8 cellular contexts compared by ENCODE assay signal in genomic region chr17:5078106-5079028, GRCh38. TPM values are rescaled to one million over a fixed set of nuclear protein-coding genes. Genes with fewer than 3 reads are reported as not detected.
DNase-seq lines count a peak whose midpoint lies in the region; ATAC-seq and TF ChIP-seq lines count a peak whose summit lies in the region.

TSS of gene ZFP3 (plus strand) at chr17:5078467. CDS start at chr17:5091505, 13,038 bp downstream.

- no peak within 1 kb of the TSS for H4K91ac ChIP-seq in neuronal stem cell (ENCODE audit: low read depth, low read length, poor library complexity)

- peak within 1 kb of the TSS; percentile 31 for H3K4me2 ChIP-seq in neuronal stem cell (ENCODE audit: insufficient read depth, low read length, poor library complexity, severe bottlenecking)

- H3K79me2 ChIP-seq in ACC112 (ENCODE audit: control insufficient read depth, insufficient read depth, low read length, unreplicated experiment): peaks cover 10% of the 10 kb centered on the region

- ATAC-seq in GM18873 (IDR thresholded peaks at IDR 0.05; ENCODE audit: low FRiP score, unreplicated experiment) (peak; percentile 72), HG03196 (IDR thresholded peaks at IDR 0.05; ENCODE audit: unreplicated experiment) (peak; percentile 80)
- ATAC-seq in stimulated activated naive CD8-positive, alpha-beta T cell treated with anti-CD3 and anti-CD28 coated beads, Interleukin-15, amount 100 ng/mL, for 72 hours: peak; percentile 94

- H3K27ac ChIP-seq in ACC112 (ENCODE audit: low read depth, low read length) (peak within 1 kb of the TSS; percentile 29; the same call in 1 of the 2 replicates), neuronal stem cell (replicated peaks; ENCODE audit: low read length) (no peak within 1 kb of the TSS)

- H2BK15ac ChIP-seq in neuronal stem cell (ENCODE audit: low read length): peak within 1 kb of the TSS; percentile 30

- peaks cover 8 to 9% of the 10 kb centered on the region in 2 donors for H3K9me3 Mint-ChIP-seq in stimulated activated naive CD8-positive, alpha-beta T cell treated with anti-CD3 and anti-CD28 coated beads, Interleukin-15, amount 100 ng/mL, for 72 hours

- H2AFZ ChIP-seq in ACC112 (ENCODE audit: low read length, unreplicated experiment) (peak within 1 kb of the TSS; percentile 92), neuronal stem cell (ENCODE audit: low read length) (no peak within 1 kb of the TSS)

- DNase-seq in NOMO-1 (lab: John Stamatoyannopoulos, UW; ENCODE audit: unreplicated experiment in 2 of 2): peak; percentile 74 to 75
- DNase-seq in activated T-helper 1 cell treated with Interleukin-2 at 50 U/mL for 16 hours (ENCODE audit: low read depth): peak; percentile 58
- DNase-seq in fibroblast of mammary gland (ENCODE audit: low read depth): peak; percentile 80
- no peak for DNase-seq in neuronal stem cell (ENCODE audit: low spot score)
- peak; percentile 81 to 90 for DNase-seq in stimulated activated naive CD8-positive, alpha-beta T cell treated with anti-CD3 and anti-CD28 coated beads, Interleukin-15, amount 100 ng/mL, for 72 hours

- H3K27ac Mint-ChIP-seq in stimulated activated naive CD8-positive, alpha-beta T cell treated with anti-CD3 and anti-CD28 coated beads, Interleukin-15, amount 100 ng/mL, for 72 hours: peak within 1 kb of the TSS; percentile 97

- H3K4me1 Mint-ChIP-seq in stimulated activated naive CD8-positive, alpha-beta T cell treated with anti-CD3 and anti-CD28 coated beads, Interleukin-15, amount 100 ng/mL, for 72 hours: peaks cover 30% of the 10 kb centered on the region

- H3K4ac ChIP-seq in neuronal stem cell (ENCODE audit: low read length): no peak within 1 kb of the TSS

- peak within 1 kb of the TSS; percentile 89 for H4K8ac ChIP-seq in neuronal stem cell (ENCODE audit: low read depth, low read length)

- no peak within 1 kb of the TSS for H2BK5ac ChIP-seq in neuronal stem cell (ENCODE audit: low read length)

- H3K4me1 ChIP-seq in ACC112 (ENCODE audit: control insufficient read depth, insufficient read depth, low read length, unreplicated experiment): peaks cover 6% of the 10 kb centered on the region
- peaks cover 0 to 2% of the 10 kb centered on the region in 2 donors for H3K4me1 ChIP-seq in neuronal stem cell (ENCODE audit: control insufficient read depth in 2 of 2, insufficient read depth in 1 of 2, low read depth in 1 of 2, low read length in 2 of 2)

- WGBS in neuronal stem cell (ENCODE audit: extremely low coverage in 2 of 2, insufficient read length in 2 of 2, insufficient replicate concordance in 1 of 2), 2 donors: no CpG with 5 or more reads among the region's 75 CpGs

- no peak within 1 kb of the TSS for H3K23ac ChIP-seq in neuronal stem cell (ENCODE audit: low read depth, low read length, poor library complexity)

- peak within 1 kb of the TSS; percentile 68 for H2AK5ac ChIP-seq in neuronal stem cell (ENCODE audit: low read depth, low read length)

- TF ChIP-seq CTCF in fibroblast of mammary gland (conservative IDR thresholded peaks at IDR 0.05; ENCODE audit: control insufficient read depth, insufficient read depth, low read depth, low read length): no peak

- H3K79me1 ChIP-seq in neuronal stem cell (ENCODE audit: low read depth, low read length): no peaks in the 10 kb centered on the region

- peak within 1 kb of the TSS; percentile 93 for H3K4me3 ChIP-seq in ACC112 (ENCODE audit: low read depth, low read length)
- peak within 1 kb of the TSS; percentile 62 for H3K4me3 ChIP-seq in fibroblast of mammary gland (ENCODE audit: control insufficient read depth, low read depth, low read length)
- peak within 1 kb of the TSS in 1 of 2 donors; percentile 65 for H3K4me3 ChIP-seq in neuronal stem cell (ENCODE audit: low read length in 2 of 2)

- H2BK12ac ChIP-seq in neuronal stem cell (ENCODE audit: low read length): peak within 1 kb of the TSS; percentile 42

- H3K4me3 Mint-ChIP-seq in stimulated activated naive CD8-positive, alpha-beta T cell treated with anti-CD3 and anti-CD28 coated beads, Interleukin-15, amount 100 ng/mL, for 72 hours: peak within 1 kb of the TSS; percentile 86 to 99

- H2BK120ac ChIP-seq in neuronal stem cell (ENCODE audit: low read depth, low read length): no peak within 1 kb of the TSS

- peak within 1 kb of the TSS; percentile 59 for H3K18ac ChIP-seq in neuronal stem cell (ENCODE audit: low read length)

- H3K14ac ChIP-seq in neuronal stem cell (ENCODE audit: low read length): no peak within 1 kb of the TSS

- H3K27me3 Mint-ChIP-seq in stimulated activated naive CD8-positive, alpha-beta T cell treated with anti-CD3 and anti-CD28 coated beads, Interleukin-15, amount 100 ng/mL, for 72 hours: no peaks in the 10 kb centered on the region

- H3K9me3 ChIP-seq in neuronal stem cell (replicated peaks in 1 of 2; ENCODE audit: control insufficient read depth in 2 of 2, insufficient read depth in 1 of 2, low read depth in 1 of 2, low read length in 2 of 2): peaks cover 4 to 17% of the 10 kb centered on the region in 2 donors

- H3K27me3 ChIP-seq in ACC112 (ENCODE audit: insufficient read depth, low read length): no peaks in the 10 kb centered on the region
- peaks cover 0 to 11% (median 0%) of the 10 kb centered on the region in 3 experiments for H3K27me3 ChIP-seq in neuronal stem cell (ENCODE audit: control insufficient read depth in 3 of 3, insufficient read depth in 3 of 3, low read depth in 1 of 3, low read length in 3 of 3)

- peak within 1 kb of the TSS; percentile 3 for H3K9ac ChIP-seq in neuronal stem cell (ENCODE audit: low read depth, low read length, poor library complexity)

- H3K36me3 ChIP-seq in ACC112 (ENCODE audit: insufficient read depth, low read length): peaks cover 12% of the 10 kb centered on the region
- no peaks in the 10 kb centered on the region for H3K36me3 ChIP-seq in neuronal stem cell (replicated peaks in 1 of 2; ENCODE audit: control insufficient read depth in 2 of 2, insufficient read depth in 2 of 2, low read length in 2 of 2)

RNA-seq across cellular contexts. Expression of gene ZFP3, which starts in this region (rescaled TPM):
- polyA plus RNA-seq in neuronal stem cell (2013, experiment 1 of 2): 0.32 TPM
- 0.25 TPM for polyA plus RNA-seq in neuronal stem cell (2013, experiment 2 of 2)
